11 cellular contexts compared by ENCODE assay signal in genomic region chr2:63060079-63060482, GRCh38. TPM values are rescaled to one million over a fixed set of nuclear protein-coding genes. Genes with fewer than 3 reads are reported as not detected.
DNase-seq lines count a peak whose midpoint lies in the region; ATAC-seq and TF ChIP-seq lines count a peak whose summit lies in the region.
"Had no signal": no experiment of that assay in that cellular context is flagged by ENCODE, and none has a peak within 500 bp of the region (broad histone marks: within the 10 kb centered on the region; RNA-seq: fewer than 3 reads in every experiment).

No MANE protein-coding gene starts in this region.

- H2BK120ac ChIP-seq in neuronal stem cell (ENCODE audit: low read depth, low read length): no peak overlapping the region

- no peak overlapping the region for H2AK5ac ChIP-seq in neuronal stem cell (ENCODE audit: low read depth, low read length)

- H2AFZ ChIP-seq in mammary epithelial cell (ENCODE audit: low read depth, low read length): no peak overlapping the region
- peak overlapping the region; percentile 84 for H2AFZ ChIP-seq in neuronal stem cell (ENCODE audit: low read length)

- H3K4me3 ChIP-seq in mammary epithelial cell (replicated peaks in 1 of 3; ENCODE audit: insufficient read depth in 1 of 3, low read depth in 2 of 3, low read length in 3 of 3) (no peak overlapping the region), neuronal stem cell (ENCODE audit: low read length in 2 of 2) (no peak overlapping the region)

- 17% methylated on average over 8 of the region's 12 CpGs for WGBS in mammary epithelial cell (ENCODE audit: low coverage, missing lambda C conversion rate)
- no CpG with 5 or more reads among the region's 12 CpGs for WGBS in neuronal stem cell (ENCODE audit: extremely low coverage in 2 of 2, insufficient read length in 2 of 2, insufficient replicate concordance in 1 of 2), 2 donors

- H4K91ac ChIP-seq in neuronal stem cell (ENCODE audit: low read depth, low read length, poor library complexity): no peak overlapping the region

- H3K4me2 ChIP-seq in mammary epithelial cell (ENCODE audit: insufficient read depth, low read depth, low read length) (peak overlapping the region; percentile 11), neuronal stem cell (ENCODE audit: insufficient read depth, low read length, poor library complexity, severe bottlenecking) (no peak overlapping the region)

- no peaks in the 10 kb centered on the region for H4K20me1 ChIP-seq in mammary epithelial cell (ENCODE audit: insufficient read depth, low read length)

- H3K36me3 ChIP-seq in mammary epithelial cell (ENCODE audit: insufficient read depth, low read length) (no peaks in the 10 kb centered on the region), neuronal stem cell (replicated peaks in 1 of 2; ENCODE audit: control insufficient read depth in 2 of 2, insufficient read depth in 2 of 2, low read length in 2 of 2) (peaks cover 3 to 14% of the 10 kb centered on the region in 2 donors)

- H3K79me1 ChIP-seq in neuronal stem cell (ENCODE audit: low read depth, low read length): peaks cover 2% of the 10 kb centered on the region

- H3K4me1 ChIP-seq in mammary epithelial cell (ENCODE audit: insufficient read depth, low read length): no peaks in the 10 kb centered on the region
- peaks cover 0 to 24% of the 10 kb centered on the region in 2 donors for H3K4me1 ChIP-seq in neuronal stem cell (ENCODE audit: control insufficient read depth in 2 of 2, insufficient read depth in 1 of 2, low read depth in 1 of 2, low read length in 2 of 2)

- in situ Hi-C loops in mammary epithelial cell (cut with MboI; ENCODE audit: low sequenced_read_pairs in 2 of 2): no loop called here

- H3K9me3 ChIP-seq in mammary epithelial cell (replicated peaks; ENCODE audit: insufficient read depth, low read length): peaks cover 7% of the 10 kb centered on the region
- peaks cover 2 to 19% of the 10 kb centered on the region in 2 donors for H3K9me3 ChIP-seq in neuronal stem cell (replicated peaks in 1 of 2; ENCODE audit: control insufficient read depth in 2 of 2, insufficient read depth in 1 of 2, low read depth in 1 of 2, low read length in 2 of 2)

- no peak for TF ChIP-seq CTCF in mammary epithelial cell (conservative IDR thresholded peaks at IDR 0.05 in 1 of 2, IDR thresholded peaks at IDR 0.05 in 1 of 2; ENCODE audit: extremely low read depth in 1 of 2, insufficient read depth in 1 of 2, low read depth in 1 of 2, low read length in 2 of 2)

- H2BK15ac ChIP-seq in neuronal stem cell (ENCODE audit: low read length): peak overlapping the region; percentile 96

- no peaks in the 10 kb centered on the region for H3K79me2 ChIP-seq in mammary epithelial cell (ENCODE audit: insufficient read depth, low read length)

- H2BK12ac ChIP-seq in neuronal stem cell (ENCODE audit: low read length): no peak overlapping the region

- H2BK5ac ChIP-seq in neuronal stem cell (ENCODE audit: low read length): no peak overlapping the region

- BruUV-seq in mammary epithelial cell (replicated peaks; lab: Mats Ljungman, UMichigan): no TSS peak

- H3K14ac ChIP-seq in neuronal stem cell (ENCODE audit: low read length): no peak overlapping the region

- ATAC-seq in GM21528 (IDR thresholded peaks at IDR 0.05; ENCODE audit: low FRiP score, unreplicated experiment): no peak

- CTCF ChIA-PET in mammary epithelial cell (lab: Charles Lee; ENCODE audit: low non-redundant PET): interaction anchor here (0.6 kb wide), 1 partner anchor 858 kb away, joined by 3 read pairs; no protein-coding TSS in a partner anchor

- H3K27me3 ChIP-seq in mammary epithelial cell (ENCODE audit: insufficient read depth, low read length): peaks cover 14% of the 10 kb centered on the region
- peaks cover 7 to 94% (median 46%) of the 10 kb centered on the region in 3 experiments for H3K27me3 ChIP-seq in neuronal stem cell (ENCODE audit: control insufficient read depth in 3 of 3, insufficient read depth in 3 of 3, low read depth in 1 of 3, low read length in 3 of 3)

- dilution Hi-C loops in mammary epithelial cell (cut with HindIII; ENCODE audit: low sequenced_read_pairs): no loop called here

- no peak overlapping the region for H3K18ac ChIP-seq in neuronal stem cell (ENCODE audit: low read length)

- DNase-seq in NCI-H146 (lab: John Stamatoyannopoulos, UW) (peak; percentile 11), NCI-H146 treated with DMSO at 0.1 percent for 48 hours (lab: John Stamatoyannopoulos, UW; ENCODE audit: unreplicated experiment) (no peak), NAMALWA (ENCODE audit: low spot score) (peak; percentile 74), mammary epithelial cell (no peak), neuronal stem cell (ENCODE audit: low spot score) (no peak), LoVo (ENCODE audit: low spot score) (no peak)
- no peak for DNase-seq in stimulated activated CD4-positive, alpha-beta T cell treated with anti-CD3 and anti-CD28 coated beads, Interleukin-1b, Interleukin-23, amount 100 ng/mL, for 48 hours
- DNase-seq: NCI-H2171 treated with DMSO at 0.1 percent for 48 hours, occipital lobe had no signal

- no peak overlapping the region for H3K4ac ChIP-seq in neuronal stem cell (ENCODE audit: low read length)

- H3K23ac ChIP-seq in neuronal stem cell (ENCODE audit: low read depth, low read length, poor library complexity): no peak overlapping the region

- H3K9ac ChIP-seq in mammary epithelial cell (ENCODE audit: insufficient read depth, low read length) (no peak overlapping the region), neuronal stem cell (ENCODE audit: low read depth, low read length, poor library complexity) (no peak overlapping the region)

- no peak overlapping the region for H4K8ac ChIP-seq in neuronal stem cell (ENCODE audit: low read depth, low read length)

- intact Hi-C loops in mammary epithelial cell (cut with micrococcal nuclease): no loop called here

- H3K27ac ChIP-seq in mammary epithelial cell (ENCODE audit: insufficient read depth, low read depth, low read length) (no peak overlapping the region), neuronal stem cell (replicated peaks; ENCODE audit: low read length) (no peak overlapping the region)
- H3K27ac ChIP-seq: 22Rv1 had no signal

RNA-seq across cellular contexts. Expression of gene OTX1, which starts 9.5 kb away (rescaled TPM):
- total RNA-seq in mammary epithelial cell: 1 to 10 TPM; 1.0 to 2.9 TPM
- polyA plus RNA-seq in mammary epithelial cell: 0.34 TPM
- 1.8 TPM for polyA minus RNA-seq in mammary epithelial cell
- polyA plus RNA-seq in neuronal stem cell (2013, experiment 1 of 2): 10.3 TPM
- polyA plus RNA-seq in neuronal stem cell (2013, experiment 2 of 2): 10.4 TPM

Comparison
In these comparisons a context has a peak if more than half of its experiments do, and no peak if none do; other contexts are left out.
1. DNase-seq: peak in NCI-H146 (single experiment) and NAMALWA (single experiment); none in NCI-H146 treated with DMSO at 0.1 percent for 48 hours (single experiment), mammary epithelial cell (single experiment), neuronal stem cell (single experiment), LoVo (single experiment) and stimulated activated CD4-positive, alpha-beta T cell treated with anti-CD3 and anti-CD28 coated beads, Interleukin-1b, Interleukin-23, amount 100 ng/mL, for 48 hours (single experiment).